In genomic region chr11:130846606-130847005, GRCh38 we compare ENCODE assay signal across 25 cellular contexts.
DNase-seq lines count a peak whose midpoint lies in the region; ATAC-seq, FAIRE-seq and TF ChIP-seq lines count a peak whose summit lies in the region.
"Had no signal": no experiment of that assay in that cellular context is flagged by ENCODE, and none has a peak within 500 bp of the region (broad histone marks: within the 10 kb centered on the region; RNA-seq: fewer than 3 reads in every experiment).

No MANE protein-coding gene starts in this region.

- H3K27me3 ChIP-seq in HepG2 (ENCODE audit: control insufficient read depth in 1 of 2, insufficient read depth in 2 of 2, low read length in 2 of 2) (no peaks in the 10 kb centered on the region; a peak in 1 of 5 replicates), right lobe of liver (no peaks in the 10 kb centered on the region), fibroblast of lung (ENCODE audit: control insufficient read depth, insufficient read depth, low read length) (no peaks in the 10 kb centered on the region), small intestine (ENCODE audit: control insufficient read depth in 2 of 2, insufficient read depth in 2 of 2, low read length in 2 of 2) (no peaks in the 10 kb centered on the region)
- H3K27me3 ChIP-seq: BLaER1 had no signal

- WGBS in HepG2 (ENCODE audit: low lambda C conversion rate), result 0% methylated on average over 2 of the region's 2 CpGs
- 50% methylated on average over 1 of the region's 2 CpGs for WGBS in right lobe of liver (ENCODE audit: insufficient coverage, low coverage, low lambda C conversion rate, missing lambda C conversion rate)
- WGBS in small intestine, 3 donors, result 38 to 49% (median 43%) methylated on average over 2 of the region's 2 CpGs

- no peak for ATAC-seq in HepG2
- no peak for ATAC-seq in right lobe of liver
- ATAC-seq in stimulated activated effector memory CD8-positive, alpha-beta T cell treated with anti-CD3 and anti-CD28 coated beads, Interleukin-12 subunit alpha, Interleukin-12 subunit beta, amount 100 ng/mL, for 72 hours, result peak; percentile 67
- ATAC-seq in HG02840 (IDR thresholded peaks at IDR 0.05; ENCODE audit: low FRiP score, unreplicated experiment), result no peak
- ATAC-seq in HG03095 (IDR thresholded peaks at IDR 0.05; ENCODE audit: unreplicated experiment), result no peak
- ATAC-seq: activated CD8-positive, alpha-beta T cell treated with anti-CD3 and anti-CD28 coated beads for 36 hours; activated T-cell treated with anti-CD3 and anti-CD28 coated beads, Interleukin-2, amount 50 U/mL, for 4 hours; left colon; natural killer cell; sciatic nerve had no signal

- no peaks in the 10 kb centered on the region for H4K20me1 ChIP-seq in HepG2 (ENCODE audit: insufficient read depth, low read length)
- no peaks in the 10 kb centered on the region for H4K20me1 ChIP-seq in fibroblast of lung (ENCODE audit: control insufficient read depth, extremely low read depth, insufficient read depth, low read length)
- H4K20me1 ChIP-seq: BLaER1 had no signal

- POLR2A ChIA-PET in HepG2 (lab: Yijun Ruan, JAX), result no interaction called here

- in situ Hi-C loops in HepG2 (cut with HindIII; ENCODE audit: extremely low pct_ligation_motif_present, low pct_unique_long_range_greater_than_20kb), result no loop called here

- no peaks in the 10 kb centered on the region for H3K9me3 Mint-ChIP-seq in stimulated activated effector memory CD8-positive, alpha-beta T cell treated with anti-CD3 and anti-CD28 coated beads, Interleukin-12 subunit alpha, Interleukin-12 subunit beta, amount 100 ng/mL, for 72 hours
- H3K9me3 Mint-ChIP-seq: activated B cell treated with CpG ODN at 0.5 μM for 24 hours; activated CD8-positive, alpha-beta T cell treated with anti-CD3 and anti-CD28 coated beads for 36 hours; activated naive CD4-positive, alpha-beta T cell treated with anti-CD3 and anti-CD28 coated beads, Interleukin-2, amount 10 ng/mL, durations not matched to agents 7 days and 5 days; activated T-cell treated with anti-CD3 and anti-CD28 coated beads, Interleukin-2, amount 50 U/mL, for 4 hours; natural killer cell; stimulated activated naive B cell treated with anti-CD40 and anti-IgM and Interleukin-4, amounts not matched to agents 10 μg/mL and 1 μg/mL and 100 μg/mL, for 72 hours; T-helper 2 cell treated with Interferon-gamma antibody and Interleukin-4, amounts not matched to agents 5 μg/mL and 100 μg/mL, for 36 hours had no signal

- H3K4me2 ChIP-seq in HepG2 (ENCODE audit: low read depth, low read length), result no peak overlapping the region
- H3K4me2 ChIP-seq in fibroblast of lung (ENCODE audit: extremely low read depth, insufficient read depth, low read length), result no peak overlapping the region
- H3K4me2 ChIP-seq: BLaER1 had no signal

- H3K27ac Mint-ChIP-seq in stimulated activated effector memory CD8-positive, alpha-beta T cell treated with anti-CD3 and anti-CD28 coated beads, Interleukin-12 subunit alpha, Interleukin-12 subunit beta, amount 100 ng/mL, for 72 hours, result no peak overlapping the region
- H3K27ac Mint-ChIP-seq: activated B cell treated with CpG ODN at 0.5 μM for 24 hours; activated CD8-positive, alpha-beta T cell treated with anti-CD3 and anti-CD28 coated beads for 36 hours; activated naive CD4-positive, alpha-beta T cell treated with anti-CD3 and anti-CD28 coated beads, Interleukin-2, amount 10 ng/mL, durations not matched to agents 7 days and 5 days; natural killer cell; stimulated activated naive B cell treated with anti-CD40 and anti-IgM and Interleukin-4, amounts not matched to agents 10 μg/mL and 1 μg/mL and 100 μg/mL, for 72 hours; T-helper 2 cell treated with Interferon-gamma antibody and Interleukin-4, amounts not matched to agents 5 μg/mL and 100 μg/mL, for 36 hours had no signal

- no peak for TF ChIP-seq CTCF in HepG2 (CRISPR knock-in tag; IDR thresholded peaks at IDR 0.05)
- TF ChIP-seq CTCF in right lobe of liver (IDR thresholded peaks at IDR 0.05), result no peak
- no peak for TF ChIP-seq CTCF in fibroblast of lung (conservative IDR thresholded peaks at IDR 0.05 in 1 of 2, IDR thresholded peaks at IDR 0.05 in 1 of 2; ENCODE audit: low read depth in 1 of 2, low read length in 2 of 2)

- H3K79me2 ChIP-seq in HepG2 (ENCODE audit: insufficient read depth, low read length), result no peaks in the 10 kb centered on the region
- no peaks in the 10 kb centered on the region for H3K79me2 ChIP-seq in fibroblast of lung (ENCODE audit: control insufficient read depth, insufficient read depth, low read length)
- H3K79me2 ChIP-seq: parathyroid adenoma had no signal

- no TSS peak for BruUV-seq in HepG2 (replicated peaks; lab: Mats Ljungman, UMichigan)

- no peak for TF ChIP-seq RAD21 in HepG2 (CRISPR knock-in tag; IDR thresholded peaks at IDR 0.05)

- no peaks in the 10 kb centered on the region for H3K36me3 Mint-ChIP-seq in stimulated activated effector memory CD8-positive, alpha-beta T cell treated with anti-CD3 and anti-CD28 coated beads, Interleukin-12 subunit alpha, Interleukin-12 subunit beta, amount 100 ng/mL, for 72 hours
- H3K36me3 Mint-ChIP-seq: activated naive CD4-positive, alpha-beta T cell treated with anti-CD3 and anti-CD28 coated beads, Interleukin-2, amount 10 ng/mL, durations not matched to agents 7 days and 5 days; natural killer cell; stimulated activated naive B cell treated with anti-CD40 and anti-IgM and Interleukin-4, amounts not matched to agents 10 μg/mL and 1 μg/mL and 100 μg/mL, for 72 hours had no signal

- TF ChIP-seq POLR2A in HepG2 (IDR thresholded peaks at IDR 0.05; ENCODE audit: insufficient read depth in 1 of 2, low read depth in 2 of 2, low read length in 2 of 2) (no peak), right lobe of liver (IDR thresholded peaks at IDR 0.05) (no peak)

- H3K9ac ChIP-seq in HepG2 (ENCODE audit: insufficient read depth, low read depth, low read length) (no peak overlapping the region), fibroblast of lung (ENCODE audit: insufficient read depth, low read length) (no peak overlapping the region)
- H3K9ac ChIP-seq: BLaER1, parathyroid adenoma had no signal

- H2AFZ ChIP-seq in HepG2 (ENCODE audit: low read length) (no peak overlapping the region), fibroblast of lung (ENCODE audit: low read length) (peak overlapping the region; percentile 14)
- H2AFZ ChIP-seq: parathyroid adenoma had no signal

- DNase-seq in HepG2 (ENCODE audit: low spot score), result peak; percentile 20
- DNase-seq in right lobe of liver, result no peak
- peak; percentile 11 for DNase-seq in RPMI8226
- peak in 1 of 2 donors; percentile 51 for DNase-seq in fibroblast of lung (ENCODE audit: low read depth in 2 of 2)
- DNase-seq in stimulated activated effector memory CD8-positive, alpha-beta T cell treated with anti-CD3 and anti-CD28 coated beads, Interleukin-12 subunit alpha, Interleukin-12 subunit beta, amount 100 ng/mL, for 72 hours (ENCODE audit: low spot score in 2 of 2), result no peak
- no peak for DNase-seq in small intestine
- DNase-seq: activated B cell treated with CpG ODN at 0.5 μM for 24 hours; activated CD8-positive, alpha-beta T cell treated with anti-CD3 and anti-CD28 coated beads for 36 hours; activated naive CD4-positive, alpha-beta T cell treated with anti-CD3 and anti-CD28 coated beads, Interleukin-2, amount 10 ng/mL, durations not matched to agents 7 days and 5 days; activated T-cell treated with anti-CD3 and anti-CD28 coated beads, Interleukin-2, amount 50 U/mL, for 4 hours; glutamatergic neuron; left colon; natural killer cell; NCI-H1105; NCI-H2081 treated with DMSO at 0.1 percent for 48 hours; NCI-H510A treated with DMSO at 0.1 percent for 48 hours; stimulated activated CD4-positive, alpha-beta T cell treated with anti-CD3 and anti-CD28 coated beads, Interleukin-1b, Interleukin-23, amount 100 ng/mL, for 48 hours; stimulated activated naive B cell treated with anti-CD40 and anti-IgM and Interleukin-4, amounts not matched to agents 10 μg/mL and 1 μg/mL and 100 μg/mL, for 72 hours had no signal

- 0 out of 2 replicates have a peak, but pooled peaks cover 7% of the 10 kb centered on the region for H3K4me1 ChIP-seq in HepG2 (ENCODE audit: insufficient read depth, low read length)
- H3K4me1 ChIP-seq in right lobe of liver, result no peaks in the 10 kb centered on the region
- H3K4me1 ChIP-seq in fibroblast of lung (ENCODE audit: control insufficient read depth, extremely low read depth, insufficient read depth, low read length), result peaks cover 4% of the 10 kb centered on the region
- no peaks in the 10 kb centered on the region for H3K4me1 ChIP-seq in small intestine (ENCODE audit: control insufficient read depth in 2 of 2, insufficient read depth in 1 of 2, low read depth in 1 of 2, low read length in 1 of 2)
- H3K4me1 ChIP-seq: BLaER1, parathyroid adenoma had no signal

- H3K4me3 ChIP-seq in HepG2 (replicated peaks in 1 of 3; ENCODE audit: insufficient read depth in 1 of 3, low read depth in 2 of 3, low read length in 3 of 3), result no peak overlapping the region
- H3K4me3 ChIP-seq in right lobe of liver, result no peak overlapping the region
- no peak overlapping the region for H3K4me3 ChIP-seq in fibroblast of lung (replicated peaks in 1 of 4; ENCODE audit: control extremely low read depth in 1 of 4, insufficient read depth in 1 of 4, low read depth in 3 of 4, low read length in 4 of 4)
- H3K4me3 ChIP-seq in small intestine (ENCODE audit: low read depth in 1 of 2, low read length in 2 of 2), result no peak overlapping the region
- H3K4me3 ChIP-seq: BLaER1, thoracic aorta had no signal

- FAIRE-seq in HepG2 (lab: Jason Lieb, UNC) (no peak), small intestine (lab: Jason Lieb, UNC) (no peak)

- H3K4me3 Mint-ChIP-seq in stimulated activated effector memory CD8-positive, alpha-beta T cell treated with anti-CD3 and anti-CD28 coated beads, Interleukin-12 subunit alpha, Interleukin-12 subunit beta, amount 100 ng/mL, for 72 hours, result no peak overlapping the region
- H3K4me3 Mint-ChIP-seq: activated B cell treated with CpG ODN at 0.5 μM for 24 hours; activated CD8-positive, alpha-beta T cell treated with anti-CD3 and anti-CD28 coated beads for 36 hours; activated naive CD4-positive, alpha-beta T cell treated with anti-CD3 and anti-CD28 coated beads, Interleukin-2, amount 10 ng/mL, durations not matched to agents 7 days and 5 days; activated T-cell treated with anti-CD3 and anti-CD28 coated beads, Interleukin-2, amount 50 U/mL, for 4 hours; natural killer cell; stimulated activated naive B cell treated with anti-CD40 and anti-IgM and Interleukin-4, amounts not matched to agents 10 μg/mL and 1 μg/mL and 100 μg/mL, for 72 hours; T-helper 2 cell treated with Interferon-gamma antibody and Interleukin-4, amounts not matched to agents 5 μg/mL and 100 μg/mL, for 36 hours had no signal

- H3K27ac ChIP-seq in HepG2 (ENCODE audit: extremely low read length, insufficient read depth, low read length) (no peak overlapping the region), right lobe of liver (no peak overlapping the region), fibroblast of lung (ENCODE audit: insufficient read depth, low read length) (no peak overlapping the region), small intestine (ENCODE audit: low read depth in 1 of 2, low read length in 1 of 2) (no peak overlapping the region)
- H3K27ac ChIP-seq: BLaER1, parathyroid adenoma, thoracic aorta had no signal

- H3K4me1 Mint-ChIP-seq in stimulated activated effector memory CD8-positive, alpha-beta T cell treated with anti-CD3 and anti-CD28 coated beads, Interleukin-12 subunit alpha, Interleukin-12 subunit beta, amount 100 ng/mL, for 72 hours, result peaks cover 7% of the 10 kb centered on the region
- H3K4me1 Mint-ChIP-seq: activated B cell treated with CpG ODN at 0.5 μM for 24 hours; activated naive CD4-positive, alpha-beta T cell treated with anti-CD3 and anti-CD28 coated beads, Interleukin-2, amount 10 ng/mL, durations not matched to agents 7 days and 5 days; natural killer cell; stimulated activated naive B cell treated with anti-CD40 and anti-IgM and Interleukin-4, amounts not matched to agents 10 μg/mL and 1 μg/mL and 100 μg/mL, for 72 hours had no signal

- TF ChIP-seq EP300 in HepG2 (IDR thresholded peaks at IDR 0.05; ENCODE audit: low read depth in 2 of 2, low read length in 2 of 2) (no peak), HepG2 (CRISPR knock-in tag; IDR thresholded peaks at IDR 0.05; ENCODE audit: borderline replicate concordance) (no peak)

- no peaks in the 10 kb centered on the region for H3K9me3 ChIP-seq in HepG2 (ENCODE audit: low read length)
- no peaks in the 10 kb centered on the region for H3K9me3 ChIP-seq in right lobe of liver
- no peaks in the 10 kb centered on the region for H3K9me3 ChIP-seq in fibroblast of lung (ENCODE audit: control insufficient read depth, insufficient read depth, low read depth, low read length)
- no peaks in the 10 kb centered on the region for H3K9me3 ChIP-seq in small intestine (ENCODE audit: control insufficient read depth, low read depth)
- H3K9me3 ChIP-seq: BLaER1, thoracic aorta had no signal

- CTCF ChIA-PET in HepG2 (lab: Yijun Ruan, JAX; ENCODE audit: low intra/inter-chr PET ratio, low total read pairs), result no interaction called here

- H3K36me3 ChIP-seq in HepG2 (replicated peaks in 1 of 2; ENCODE audit: control insufficient read depth in 1 of 2, insufficient read depth in 2 of 2, low read length in 2 of 2), result no peaks in the 10 kb centered on the region
- H3K36me3 ChIP-seq in right lobe of liver, result no peaks in the 10 kb centered on the region
- H3K36me3 ChIP-seq in fibroblast of lung (ENCODE audit: control insufficient read depth, insufficient read depth, low read length), result no peaks in the 10 kb centered on the region
- no peaks in the 10 kb centered on the region for H3K36me3 ChIP-seq in small intestine (ENCODE audit: control insufficient read depth in 2 of 2, insufficient read depth in 2 of 2, low read length in 2 of 2)
- H3K36me3 ChIP-seq: BLaER1, thoracic aorta had no signal

- intact Hi-C loops in HepG2 (cut with micrococcal nuclease; ENCODE audit: unreplicated experiment) (no loop called here), right lobe of liver (cut with DNase I) (no loop called here)

Comparison
In these comparisons a context has a peak if more than half of its experiments do, and no peak if none do; other contexts are left out.
1. DNase-seq: peak in HepG2 (single experiment) and RPMI8226 (single experiment); none in right lobe of liver (0 of 3), stimulated activated effector memory CD8-positive, alpha-beta T cell treated with anti-CD3 and anti-CD28 coated beads, Interleukin-12 subunit alpha, Interleukin-12 subunit beta, amount 100 ng/mL, for 72 hours (0 of 2) and small intestine (single experiment).